ENCODE assay signal across 14 cellular contexts in the genomic region with DNA sequence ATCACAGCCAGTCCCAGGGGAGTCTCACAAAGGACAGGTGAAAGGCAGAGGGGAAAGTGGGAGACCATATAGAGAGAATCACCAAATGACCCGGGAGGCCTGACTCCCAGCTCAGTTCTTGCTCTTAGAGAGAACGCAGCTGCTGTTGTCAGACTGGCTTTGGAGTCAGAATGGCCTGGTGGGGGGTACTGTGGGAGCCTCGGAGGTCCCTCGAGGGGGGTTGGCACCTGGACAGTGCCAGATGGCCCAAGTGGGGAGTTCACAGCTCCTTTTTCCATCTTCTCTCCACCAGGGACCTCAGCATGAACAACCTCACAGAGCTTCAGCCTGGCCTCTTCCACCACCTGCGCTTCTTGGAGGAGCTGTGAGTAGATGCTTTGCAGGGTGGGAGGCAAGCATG.
A peak's percentile ranks its signal among the peaks of the same experiment; 100 is the strongest.
DNase-seq lines count a peak whose midpoint lies in the region; ATAC-seq lines count a peak whose summit lies in the region.
"Had no signal": no experiment of that assay in that cellular context is flagged by ENCODE, and none has a peak within 500 bp of the region (broad histone marks: within the 10 kb centered on the region; RNA-seq: fewer than 3 reads in every experiment).

No MANE protein-coding gene starts in this region.

- no peaks in the 10 kb centered on the region for H3K27me3 Mint-ChIP-seq in central memory CD8-positive, alpha-beta T cell

- H3K27ac Mint-ChIP-seq in central memory CD8-positive, alpha-beta T cell (ENCODE audit: low read depth), result peak overlapping the region; percentile 54
- H3K27ac Mint-ChIP-seq: GM23338, HFFc6 had no signal

- in situ Hi-C loops in ACHN (cut with HindIII; ENCODE audit: low pct_ligation_motif_present, low pct_unique_long_range_greater_than_20kb, low sequenced_read_pairs), result no loop called here

- no peak for ATAC-seq in central memory CD8-positive, alpha-beta T cell (replicated peaks; ENCODE audit: extremely low read depth, poor library complexity, severe bottlenecking)
- ATAC-seq: A549, GM12878, GM23338, K562 had no signal

- no peaks in the 10 kb centered on the region for H3K9me3 Mint-ChIP-seq in central memory CD8-positive, alpha-beta T cell
- H3K9me3 Mint-ChIP-seq: GM23338, H9, HFFc6 had no signal

- peaks cover 40% of the 10 kb centered on the region for H3K4me1 Mint-ChIP-seq in central memory CD8-positive, alpha-beta T cell

- H3K36me3 Mint-ChIP-seq in central memory CD8-positive, alpha-beta T cell (ENCODE audit: insufficient read depth), result peaks cover 15% of the 10 kb centered on the region
- H3K36me3 Mint-ChIP-seq: CD4-positive, CD25-positive, alpha-beta regulatory T cell had no signal

- H3K4me3 Mint-ChIP-seq in central memory CD8-positive, alpha-beta T cell, result no peak overlapping the region
- H3K4me3 Mint-ChIP-seq: CD4-positive, CD25-positive, alpha-beta regulatory T cell; GM23338; H9; HFFc6 had no signal

- DNase-seq in DMS 273 treated with DMSO at 0.1 percent for 48 hours (lab: John Stamatoyannopoulos, UW) (peak; percentile 9), NCI-H524 (lab: John Stamatoyannopoulos, UW) (peak; percentile 76 to 90), ACHN (no peak), midbrain (lab: John Stamatoyannopoulos, UW) (no peak), GOT3 (lab: John Stamatoyannopoulos, UW) (no peak)
- no peak for DNase-seq in central memory CD8-positive, alpha-beta T cell (ENCODE audit: low spot score in 2 of 2)
- DNase-seq: CD4-positive, CD25-positive, alpha-beta regulatory T cell; DMS79; H9; HFFc6 had no signal

Comparison
In these comparisons a context has a peak if more than half of its experiments do, and no peak if none do; other contexts are left out.
1. DNase-seq: peak in DMS 273 treated with DMSO at 0.1 percent for 48 hours (single experiment) and NCI-H524 (2 of 2); none in central memory CD8-positive, alpha-beta T cell (0 of 2), ACHN (single experiment), midbrain (single experiment) and GOT3 (single experiment).